In the genomic region with DNA sequence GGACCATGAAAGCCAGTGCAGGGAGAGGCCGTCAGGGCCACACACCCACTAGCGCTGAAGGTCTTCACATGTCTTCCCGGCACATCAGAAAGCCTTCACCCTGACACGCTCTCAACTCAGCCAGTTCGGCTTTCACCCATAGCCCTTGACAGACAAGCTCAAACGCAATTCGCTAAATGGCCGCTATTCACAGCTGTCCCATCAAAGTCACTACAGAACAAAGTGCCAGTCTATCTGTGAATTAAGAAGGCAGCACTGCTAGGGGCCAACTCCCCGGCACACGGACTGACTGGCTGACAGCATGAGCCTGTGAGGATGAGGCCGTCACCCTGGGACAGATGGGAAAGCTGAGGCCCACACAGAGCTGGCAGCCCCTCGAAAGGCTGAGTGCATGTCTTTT, we compare ENCODE assay signal across 14 cellular contexts. TPM values are rescaled to one million over a fixed set of nuclear protein-coding genes. Genes with fewer than 3 reads are reported as not detected.
DNase-seq lines count a peak whose midpoint lies in the region; ATAC-seq and TF ChIP-seq lines count a peak whose summit lies in the region.
"Had no signal": no experiment of that assay in that cellular context is flagged by ENCODE, and none has a peak within 500 bp of the region (broad histone marks: within the 10 kb centered on the region; RNA-seq: fewer than 3 reads in every experiment).

No MANE protein-coding gene starts in this region.

- no peaks in the 10 kb centered on the region for H3K9me3 Mint-ChIP-seq in neural crest cell
- no peaks in the 10 kb centered on the region for H3K9me3 Mint-ChIP-seq in effector memory CD8-positive, alpha-beta T cell

- TF ChIP-seq CTCF in fibroblast of lung (conservative IDR thresholded peaks at IDR 0.05 in 1 of 2, IDR thresholded peaks at IDR 0.05 in 1 of 2; ENCODE audit: low read depth in 1 of 2, low read length in 2 of 2) (no peak), neural crest cell (conservative IDR thresholded peaks at IDR 0.05) (no peak), thyroid gland (IDR thresholded peaks at IDR 0.05) (no peak)

- TF ChIP-seq POLR2A in thyroid gland (IDR thresholded peaks at IDR 0.05) = no peak

- intact Hi-C loops in thyroid gland (cut with DNase I) = no loop called here

- no peaks in the 10 kb centered on the region for H3K79me2 ChIP-seq in fibroblast of lung (ENCODE audit: control insufficient read depth, insufficient read depth, low read length)

- H3K36me3 ChIP-seq in adipocyte (ENCODE audit: control insufficient read depth, insufficient read depth, low read length, severe bottlenecking) = peaks cover 27% of the 10 kb centered on the region
- peaks cover 1% of the 10 kb centered on the region for H3K36me3 ChIP-seq in fibroblast of lung (ENCODE audit: control insufficient read depth, insufficient read depth, low read length)
- H3K36me3 ChIP-seq in thyroid gland = peaks cover 5 to 6% of the 10 kb centered on the region in 2 donors
- H3K36me3 ChIP-seq: BE2C had no signal

- H3K4me1 Mint-ChIP-seq in neural crest cell = peaks cover 51% of the 10 kb centered on the region
- no peaks in the 10 kb centered on the region for H3K4me1 Mint-ChIP-seq in effector memory CD8-positive, alpha-beta T cell (ENCODE audit: low read depth in 2 of 2)

- H3K9ac ChIP-seq in adipocyte (ENCODE audit: low read length) (peak overlapping the region; percentile 85), fibroblast of lung (ENCODE audit: insufficient read depth, low read length) (no peak overlapping the region)

- H3K27me3 ChIP-seq in adipocyte (replicated peaks; ENCODE audit: control insufficient read depth, insufficient read depth, low read length) (no peaks in the 10 kb centered on the region), fibroblast of lung (ENCODE audit: control insufficient read depth, insufficient read depth, low read length) (no peaks in the 10 kb centered on the region), thyroid gland (no peaks in the 10 kb centered on the region)
- H3K27me3 ChIP-seq: BE2C had no signal

- H3K4me1 ChIP-seq in adipocyte (ENCODE audit: control insufficient read depth, insufficient read depth, low read length) (peaks cover 46% of the 10 kb centered on the region), fibroblast of lung (ENCODE audit: control insufficient read depth, extremely low read depth, insufficient read depth, low read length) (peaks cover 21% of the 10 kb centered on the region), thyroid gland (peaks cover 36% of the 10 kb centered on the region in 2 donors)
- H3K4me1 ChIP-seq: BE2C had no signal

- H2AFZ ChIP-seq in fibroblast of lung (ENCODE audit: low read length) = no peak overlapping the region

- H3K27ac Mint-ChIP-seq in neural crest cell (ENCODE audit: unreplicated experiment) = no peak overlapping the region
- no peak overlapping the region for H3K27ac Mint-ChIP-seq in effector memory CD8-positive, alpha-beta T cell

- H3K4me3 Mint-ChIP-seq in neural crest cell = peak overlapping the region; percentile 51
- no peak overlapping the region for H3K4me3 Mint-ChIP-seq in effector memory CD8-positive, alpha-beta T cell

- ATAC-seq in effector memory CD8-positive, alpha-beta T cell (replicated peaks) = no peak

- H4K20me1 ChIP-seq in fibroblast of lung (ENCODE audit: control insufficient read depth, extremely low read depth, insufficient read depth, low read length) = no peaks in the 10 kb centered on the region

- WGBS in thyroid gland, 2 donors = 95 to 98% methylated on average over 10 to 12 of the region's 12 CpGs

- peak; percentile 1 for DNase-seq in adipocyte (ENCODE audit: low read depth)
- no peak for DNase-seq in fibroblast of lung (ENCODE audit: low read depth in 2 of 2)
- no peak for DNase-seq in neural crest cell (ENCODE audit: low read depth, low spot score)
- DNase-seq in thyroid gland = no peak
- no peak for DNase-seq in GM19240 (ENCODE audit: insufficient read length, low spot score)
- DNase-seq in HuH-7 (ENCODE audit: low spot score) = no peak
- no peak for DNase-seq in activated CD4-positive, CD25-positive, alpha-beta regulatory T cell treated with anti-CD3 and anti-CD28 coated beads, Interleukin-2, amount 50 U/mL, for 72 hours
- no peak for DNase-seq in effector memory CD8-positive, alpha-beta T cell
- DNase-seq: activated CD4-positive, alpha-beta T cell treated with anti-CD3 and anti-CD28 coated beads for 4 hours; activated T-cell treated with anti-CD3 and anti-CD28 coated beads, Interleukin-2, amount 50 U/mL, for 48 hours; BE2C; effector CD8-positive, alpha-beta T cell; OCI-M1; stimulated activated CD4-positive, alpha-beta T cell treated with anti-CD3 and anti-CD28 coated beads, Interleukin-15, amount 100 ng/mL, for 24 hours had no signal

- H3K36me3 Mint-ChIP-seq in neural crest cell (ENCODE audit: low read depth) = peaks cover 5% of the 10 kb centered on the region
- peaks cover 9% of the 10 kb centered on the region for H3K36me3 Mint-ChIP-seq in effector memory CD8-positive, alpha-beta T cell (ENCODE audit: insufficient read depth)

- H3K4me2 ChIP-seq in fibroblast of lung (ENCODE audit: extremely low read depth, insufficient read depth, low read length) = peak overlapping the region; percentile 1

- H3K27ac ChIP-seq in fibroblast of lung (ENCODE audit: insufficient read depth, low read length) (no peak overlapping the region), thyroid gland (peak overlapping the region; percentile 73 to 94 (median 74))

- H3K27me3 Mint-ChIP-seq in neural crest cell (ENCODE audit: low read depth) = peaks cover 4% of the 10 kb centered on the region
- H3K27me3 Mint-ChIP-seq in effector memory CD8-positive, alpha-beta T cell = no peaks in the 10 kb centered on the region

- no peaks in the 10 kb centered on the region for H3K9me3 ChIP-seq in adipocyte (ENCODE audit: control insufficient read depth, low read length)
- H3K9me3 ChIP-seq in fibroblast of lung (ENCODE audit: control insufficient read depth, insufficient read depth, low read depth, low read length) = no peaks in the 10 kb centered on the region
- H3K9me3 ChIP-seq in thyroid gland = no peaks in the 10 kb centered on the region
- H3K9me3 ChIP-seq: BE2C had no signal

- H3K4me3 ChIP-seq in adipocyte (ENCODE audit: low read length) (peak overlapping the region; percentile 57), fibroblast of lung (replicated peaks in 1 of 4; ENCODE audit: control extremely low read depth in 1 of 4, insufficient read depth in 1 of 4, low read depth in 3 of 4, low read length in 4 of 4) (no peak overlapping the region), thyroid gland (replicated peaks in 1 of 3) (no peak overlapping the region)

RNA-seq across cellular contexts. Expression of a gene that starts 45.7 kb away (rescaled TPM):
- 21.6 and 23.8 TPM in 2 replicates for total RNA-seq in fibroblast of lung
- polyA plus RNA-seq in fibroblast of lung = 6.8 and 8.3 TPM in 2 replicates
- 15.0 and 20.3 TPM in 2 replicates for polyA plus RNA-seq in fibroblast of lung (2012)
- 25.6 and 27.4 TPM in 2 replicates for polyA minus RNA-seq in fibroblast of lung (ENCODE audit: low replicate concordance)
- total RNA-seq in neural crest cell = 16.6 and 24.6 TPM in 2 replicates
- 10 to 100 TPM; 28.2 to 61.8 (median 47.7) TPM for total RNA-seq in thyroid gland

RNA-seq across cellular contexts. Expression of a gene that starts 45.8 kb away (rescaled TPM):
- 12.8 and 14.0 TPM in 2 replicates for total RNA-seq in fibroblast of lung
- 5.5 and 6.5 TPM in 2 replicates for polyA plus RNA-seq in fibroblast of lung
- 5.9 and 6.2 TPM in 2 replicates for polyA plus RNA-seq in fibroblast of lung (2012)
- 4.6 and 5.2 TPM in 2 replicates for polyA minus RNA-seq in fibroblast of lung (ENCODE audit: low replicate concordance)
- total RNA-seq in neural crest cell = 20.1 and 24.7 TPM in 2 replicates
- total RNA-seq in thyroid gland = 10 to 100 TPM; 36.4 to 56.4 (median 43.9) TPM
